21 cellular contexts compared by ENCODE assay signal in the genomic region with DNA sequence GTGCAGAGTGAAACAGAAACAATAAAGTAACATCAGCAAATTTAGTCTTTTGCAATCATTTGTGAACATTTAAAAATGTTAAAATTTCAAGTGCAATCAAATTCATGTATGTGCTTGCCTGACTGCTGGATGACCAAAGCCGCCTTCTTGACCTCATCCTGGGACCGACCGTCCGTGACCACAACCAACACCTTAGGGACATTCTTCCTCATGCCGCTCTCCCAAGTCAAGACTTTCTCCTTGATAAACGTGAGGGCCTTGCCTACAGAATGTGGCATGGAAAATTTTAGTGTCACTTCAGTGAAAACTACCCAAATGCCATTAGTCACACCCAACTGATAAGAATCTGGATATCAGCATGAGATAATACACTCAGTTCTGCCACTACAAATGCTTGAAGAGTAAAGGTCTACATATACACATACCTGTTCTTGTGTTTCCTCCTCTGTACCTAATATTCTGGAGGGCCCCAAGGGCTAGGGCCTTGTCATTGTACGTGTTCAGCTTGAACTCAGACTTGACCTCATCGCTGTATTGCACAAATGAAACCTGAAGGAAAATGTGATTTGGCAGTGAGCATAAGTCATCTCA.
DNase-seq lines count a peak whose midpoint lies in the region; ATAC-seq and TF ChIP-seq lines count a peak whose summit lies in the region.
"Had no signal": no experiment of that assay in that cellular context is flagged by ENCODE, and none has a peak within 500 bp of the region (broad histone marks: within the 10 kb centered on the region; RNA-seq: fewer than 3 reads in every experiment).

No MANE protein-coding gene starts in this region.

- no peak for DNase-seq in activated naive CD8-positive, alpha-beta T cell treated with anti-CD3 and anti-CD28 coated beads, Interleukin-2, amount 50 U/mL, for 24 hours
- DNase-seq in activated naive CD8-positive, alpha-beta T cell treated with anti-CD3 and anti-CD28 coated beads for 36 hours = no peak
- peak; percentile 56 for DNase-seq in M059J (ENCODE audit: low read depth)
- DNase-seq in lower lobe of right lung = no peak
- peak; percentile 44 for DNase-seq in ureter (ENCODE audit: low spot score)
- DNase-seq in NCI-H1417 (lab: John Stamatoyannopoulos, UW) = no peak
- no peak for DNase-seq in colonic mucosa
- no peak for DNase-seq in HuH-7.5 (ENCODE audit: low spot score)
- DNase-seq: HCEC 1CT, KBM-7, MV-4-11, NCI-H187 treated with DMSO at 0.1 percent for 48 hours, NCI-H226, NCI-H524, NCI-H82, SIG-M5 had no signal

- ATAC-seq in activated naive CD8-positive, alpha-beta T cell treated with anti-CD3 and anti-CD28 coated beads, Interleukin-2, amount 50 U/mL, for 24 hours = peak; percentile 79
- ATAC-seq in lower lobe of right lung = peak; percentile 75 to 78
- ATAC-seq: GM23338, SK-N-SH treated with all-trans-retinoic acid at 6 μM for 48 hours had no signal

- H3K27me3 Mint-ChIP-seq in activated naive CD8-positive, alpha-beta T cell treated with anti-CD3 and anti-CD28 coated beads, Interleukin-2, amount 50 U/mL, for 24 hours = peaks cover 3% of the 10 kb centered on the region
- no peaks in the 10 kb centered on the region for H3K27me3 Mint-ChIP-seq in activated naive CD8-positive, alpha-beta T cell treated with anti-CD3 and anti-CD28 coated beads for 36 hours

- H3K9me3 ChIP-seq in lower lobe of right lung (no peaks in the 10 kb centered on the region), colonic mucosa (no peaks in the 10 kb centered on the region)

- H3K4me3 Mint-ChIP-seq in activated naive CD8-positive, alpha-beta T cell treated with anti-CD3 and anti-CD28 coated beads, Interleukin-2, amount 50 U/mL, for 24 hours = no peak overlapping the region
- H3K4me3 Mint-ChIP-seq in activated naive CD8-positive, alpha-beta T cell treated with anti-CD3 and anti-CD28 coated beads for 36 hours = no peak overlapping the region
- H3K4me3 Mint-ChIP-seq: CD14-positive monocyte, GM23338 had no signal

- H3K4me1 ChIP-seq in lower lobe of right lung = no peaks in the 10 kb centered on the region
- H3K4me1 ChIP-seq in colonic mucosa = no peaks in the 10 kb centered on the region

- H3K36me3 Mint-ChIP-seq in activated naive CD8-positive, alpha-beta T cell treated with anti-CD3 and anti-CD28 coated beads, Interleukin-2, amount 50 U/mL, for 24 hours (ENCODE audit: low read depth) = no peaks in the 10 kb centered on the region
- H3K36me3 Mint-ChIP-seq in activated naive CD8-positive, alpha-beta T cell treated with anti-CD3 and anti-CD28 coated beads for 36 hours = no peaks in the 10 kb centered on the region
- H3K36me3 Mint-ChIP-seq: CD14-positive monocyte had no signal

- H3K9ac ChIP-seq in colonic mucosa (ENCODE audit: low read depth in 2 of 2, low read length in 2 of 2) = no peak overlapping the region

- intact Hi-C loops in lower lobe of right lung (cut with DNase I) = no loop called here
- intact Hi-C loops in colonic mucosa (cut with DNase I) = no loop called here

- H3K27me3 ChIP-seq in lower lobe of right lung (ENCODE audit: low read depth) = no peaks in the 10 kb centered on the region
- H3K27me3 ChIP-seq in colonic mucosa = no peaks in the 10 kb centered on the region

- H3K4me3 ChIP-seq in lower lobe of right lung = no peak overlapping the region
- H3K4me3 ChIP-seq in colonic mucosa = no peak overlapping the region
- H3K4me3 ChIP-seq: GM23338 had no signal

- H3K27ac ChIP-seq in lower lobe of right lung (no peak overlapping the region), colonic mucosa (no peak overlapping the region)
- H3K27ac ChIP-seq: 22Rv1, RWPE1 had no signal

- H3K9me3 Mint-ChIP-seq in activated naive CD8-positive, alpha-beta T cell treated with anti-CD3 and anti-CD28 coated beads, Interleukin-2, amount 50 U/mL, for 24 hours = no peaks in the 10 kb centered on the region
- H3K9me3 Mint-ChIP-seq in activated naive CD8-positive, alpha-beta T cell treated with anti-CD3 and anti-CD28 coated beads for 36 hours = no peaks in the 10 kb centered on the region
- H3K9me3 Mint-ChIP-seq: CD14-positive monocyte, GM23338 had no signal

- TF ChIP-seq CTCF in lower lobe of right lung (IDR thresholded peaks at IDR 0.05) (no peak), colonic mucosa (IDR thresholded peaks at IDR 0.05) (no peak)

- peaks cover 4% of the 10 kb centered on the region for H3K4me1 Mint-ChIP-seq in activated naive CD8-positive, alpha-beta T cell treated with anti-CD3 and anti-CD28 coated beads, Interleukin-2, amount 50 U/mL, for 24 hours
- no peaks in the 10 kb centered on the region for H3K4me1 Mint-ChIP-seq in activated naive CD8-positive, alpha-beta T cell treated with anti-CD3 and anti-CD28 coated beads for 36 hours
- H3K4me1 Mint-ChIP-seq: CD14-positive monocyte, GM23338 had no signal

- no peak overlapping the region for H3K27ac Mint-ChIP-seq in activated naive CD8-positive, alpha-beta T cell treated with anti-CD3 and anti-CD28 coated beads, Interleukin-2, amount 50 U/mL, for 24 hours
- H3K27ac Mint-ChIP-seq in activated naive CD8-positive, alpha-beta T cell treated with anti-CD3 and anti-CD28 coated beads for 36 hours = no peak overlapping the region
- H3K27ac Mint-ChIP-seq: CD14-positive monocyte, GM23338 had no signal

- H3K36me3 ChIP-seq in lower lobe of right lung (peaks cover 6% of the 10 kb centered on the region), colonic mucosa (no peaks in the 10 kb centered on the region)

Comparison
In these comparisons a context has a peak if more than half of its experiments do, and no peak if none do; other contexts are left out.
1. DNase-seq: peak in M059J (single experiment) and ureter (single experiment); none in activated naive CD8-positive, alpha-beta T cell treated with anti-CD3 and anti-CD28 coated beads, Interleukin-2, amount 50 U/mL, for 24 hours (single experiment), activated naive CD8-positive, alpha-beta T cell treated with anti-CD3 and anti-CD28 coated beads for 36 hours (single experiment), lower lobe of right lung (single experiment), NCI-H1417 (0 of 3), colonic mucosa (single experiment) and HuH-7.5 (single experiment).